Comparison of ENCODE assay signal across 9 cellular contexts in genomic region chr17:38604479-38605229, GRCh38. TPM values are rescaled to one million over a fixed set of nuclear protein-coding genes. Genes with fewer than 3 reads are reported as not detected.
DNase-seq lines count a peak whose midpoint lies in the region; ATAC-seq and TF ChIP-seq lines count a peak whose summit lies in the region.
"Had no signal": no experiment of that assay in that cellular context is flagged by ENCODE, and none has a peak within 500 bp of the region (broad histone marks: within the 10 kb centered on the region; RNA-seq: fewer than 3 reads in every experiment).

No MANE protein-coding gene starts in this region.

- H3K4me1 ChIP-seq in mucosa of descending colon (ENCODE audit: low read depth), result peaks cover 22% of the 10 kb centered on the region

- TF ChIP-seq POLR2A in erythroblast (IDR thresholded peaks at IDR 0.05; ENCODE audit: low read length), result no peak

- no peak overlapping the region for H3K4me3 ChIP-seq in foreskin fibroblast (ENCODE audit: low read depth in 1 of 2, low read length in 2 of 2)
- no peak overlapping the region for H3K4me3 ChIP-seq in mucosa of descending colon

- intact Hi-C loops in mucosa of descending colon (cut with DNase I, micrococcal nuclease), result no loop called here

- no peaks in the 10 kb centered on the region for H3K9me3 ChIP-seq in mucosa of descending colon
- H3K9me3 ChIP-seq: BLaER1 treated with 17β-estradiol and CSF1 and Interleukin-3, amounts not matched to agents 10 nM and 100 nM had no signal

- no peak for ATAC-seq in mucosa of descending colon

- no peaks in the 10 kb centered on the region for H3K36me3 ChIP-seq in mucosa of descending colon (ENCODE audit: low read depth)
- H3K36me3 ChIP-seq: BLaER1 treated with 17β-estradiol and CSF1 and Interleukin-3, amounts not matched to agents 10 nM and 100 nM had no signal

- no peak for TF ChIP-seq CTCF in foreskin fibroblast (IDR thresholded peaks at IDR 0.05; ENCODE audit: low read depth, low read length)
- TF ChIP-seq CTCF in mucosa of descending colon (IDR thresholded peaks at IDR 0.05), result no peak

- DNase-seq in NCI-H1694 (lab: John Stamatoyannopoulos, UW), result peak; percentile 34
- no peak for DNase-seq in NCI-H1694 treated with DMSO at 0.1 percent for 48 hours (lab: John Stamatoyannopoulos, UW)
- DNase-seq in SK-N-DZ (ENCODE audit: low spot score), result peak; percentile 65
- DNase-seq in erythroblast (lab: John Stamatoyannopoulos, UW), result peak; percentile 38 to 39
- peak; percentile 11 to 27 for DNase-seq in stimulated activated CD4-positive, alpha-beta T cell treated with anti-CD3 and anti-CD28 coated beads, Interleukin-4, amount 100 ng/mL, for 48 hours (ENCODE audit: low read depth in 2 of 2)
- DNase-seq in activated gamma-delta T cell treated with Interleukin-2 at 50 U/mL for 16 hours, result no peak
- DNase-seq in foreskin fibroblast, result no peak
- no peak for DNase-seq in mucosa of descending colon

RNA-seq across cellular contexts. Expression of gene SRCIN1, which starts 1.1 kb away (rescaled TPM):
- 2.7 and 3.0 TPM in 2 replicates for polyA plus RNA-seq in SK-N-DZ (2014; cell fraction: cytosol; rRNA removed)
- 7.4 and 10.8 TPM in 2 replicates for polyA plus RNA-seq in SK-N-DZ (2014; cell fraction: nucleus; rRNA removed)
- 1 to 10 TPM; 2.3 to 7.0 (median 2.5) TPM for total RNA-seq in mucosa of descending colon

Comparison
In these comparisons a context has a peak if more than half of its experiments do, and no peak if none do; other contexts are left out.
1. DNase-seq: peak in NCI-H1694 (single experiment), SK-N-DZ (single experiment), erythroblast (2 of 2) and stimulated activated CD4-positive, alpha-beta T cell treated with anti-CD3 and anti-CD28 coated beads, Interleukin-4, amount 100 ng/mL, for 48 hours (2 of 2); none in NCI-H1694 treated with DMSO at 0.1 percent for 48 hours (single experiment), activated gamma-delta T cell treated with Interleukin-2 at 50 U/mL for 16 hours (single experiment), foreskin fibroblast (0 of 2) and mucosa of descending colon (0 of 3).